Comparison of ENCODE assay signal across 28 cellular contexts in genomic region chr20:47236639-47236900, GRCh38.
"Had no signal": no experiment of that assay in that cellular context is flagged by ENCODE, and none has a peak within 500 bp of the region (broad histone marks: within the 10 kb centered on the region; RNA-seq: fewer than 3 reads in every experiment).

No MANE protein-coding gene starts in this region.

- H3K27me3 Mint-ChIP-seq: activated CD4-positive, alpha-beta memory T cell treated with anti-CD3 and anti-CD28 coated beads, Interleukin-2, amount 10 ng/mL, durations not matched to agents 7 days and 5 days; activated CD4-positive, alpha-beta T cell treated with anti-CD3 and anti-CD28 coated beads, Interleukin-2, amount 10 ng/mL, durations not matched to agents 24 days and 14 days; activated CD8-positive, alpha-beta memory T cell treated with anti-CD3 and anti-CD28 coated beads, Interleukin-2, amount 10 ng/mL, durations not matched to agents 7 days and 5 days; activated naive CD4-positive, alpha-beta T cell treated with anti-CD3 and anti-CD28 coated beads, Interleukin-2, amount 50 U/mL, for 24 hours; naive B cell; stimulated activated naive B cell treated with anti-CD40 and anti-IgM and Interleukin-4, amounts not matched to agents 10 μg/mL and 1 μg/mL and 100 μg/mL, for 72 hours had no signal

- ATAC-seq: activated CD8-positive, alpha-beta memory T cell treated with anti-CD3 and anti-CD28 coated beads, Interleukin-2, amount 10 ng/mL, durations not matched to agents 7 days and 5 days; foreskin keratinocyte; heart left ventricle; left colon; stimulated activated naive B cell treated with anti-CD40 and anti-IgM and Interleukin-4, amounts not matched to agents 10 μg/mL and 1 μg/mL and 100 μg/mL, for 72 hours had no signal

- H3K4me2 ChIP-seq: smooth muscle cell had no signal

- H3K36me3 ChIP-seq: uterus had no signal

- H3K27ac Mint-ChIP-seq: activated CD4-positive, alpha-beta memory T cell treated with anti-CD3 and anti-CD28 coated beads, Interleukin-2, amount 10 ng/mL, durations not matched to agents 7 days and 5 days; activated CD4-positive, alpha-beta T cell treated with anti-CD3 and anti-CD28 coated beads, Interleukin-2, amount 10 ng/mL, durations not matched to agents 24 days and 14 days; activated CD8-positive, alpha-beta memory T cell treated with anti-CD3 and anti-CD28 coated beads, Interleukin-2, amount 10 ng/mL, durations not matched to agents 7 days and 5 days had no signal

- H3K4me3 Mint-ChIP-seq: activated CD4-positive, alpha-beta memory T cell treated with anti-CD3 and anti-CD28 coated beads, Interleukin-2, amount 10 ng/mL, durations not matched to agents 7 days and 5 days; activated CD4-positive, alpha-beta T cell treated with anti-CD3 and anti-CD28 coated beads, Interleukin-2, amount 10 ng/mL, durations not matched to agents 24 days and 14 days; activated CD8-positive, alpha-beta memory T cell treated with anti-CD3 and anti-CD28 coated beads, Interleukin-2, amount 10 ng/mL, durations not matched to agents 7 days and 5 days; activated naive CD4-positive, alpha-beta T cell treated with anti-CD3 and anti-CD28 coated beads, Interleukin-2, amount 50 U/mL, for 24 hours; immature natural killer cell; stimulated activated naive B cell treated with anti-CD40 and anti-IgM and Interleukin-4, amounts not matched to agents 10 μg/mL and 1 μg/mL and 100 μg/mL, for 72 hours had no signal

- DNase-seq: activated CD4-positive, alpha-beta memory T cell treated with anti-CD3 and anti-CD28 coated beads, Interleukin-2, amount 10 ng/mL, durations not matched to agents 7 days and 5 days; activated CD4-positive, alpha-beta T cell treated with anti-CD3 and anti-CD28 coated beads, Interleukin-2, amount 10 ng/mL, durations not matched to agents 24 days and 14 days; activated CD4-positive, CD25-positive, alpha-beta regulatory T cell treated with anti-CD3 and anti-CD28 coated beads, Interleukin-2, amount 50 U/mL, for 72 hours; activated CD8-positive, alpha-beta memory T cell treated with anti-CD3 and anti-CD28 coated beads, Interleukin-2, amount 10 ng/mL, durations not matched to agents 7 days and 5 days; activated effector memory CD4-positive, alpha-beta T cell treated with anti-CD3 and anti-CD28 coated beads, Interleukin-2, amount 50 U/mL, for 16 hours; dermis blood vessel endothelial cell; effector CD4-positive, alpha-beta T cell; heart left ventricle; hypothalamus; immature natural killer cell; kidney; left colon; naive B cell; nucleus accumbens; psoas muscle; stimulated activated CD4-positive, alpha-beta T cell treated with anti-CD3 and anti-CD28 coated beads, Interleukin-1b, Interleukin-23, amount 100 ng/mL, for 48 hours; stimulated activated CD4-positive, alpha-beta T cell treated with anti-CD3 and anti-CD28 coated beads, Interleukin-4, amount 100 ng/mL, for 4 hours; stimulated activated CD8-positive, alpha-beta memory T cell treated with anti-CD3 and anti-CD28 coated beads, Interleukin-4, amount 100 ng/mL, for 48 hours; stimulated activated naive B cell treated with anti-CD40 and anti-IgM and Interleukin-4, amounts not matched to agents 10 μg/mL and 1 μg/mL and 100 μg/mL, for 72 hours; testis; trophoblast cell; uterus had no signal

- H3K9me3 ChIP-seq: esophagus muscularis mucosa, heart left ventricle, psoas muscle, testis, uterus had no signal

- H3K27me3 ChIP-seq: esophagus muscularis mucosa, foreskin keratinocyte, heart left ventricle, testis, uterus had no signal

- FAIRE-seq: colon, kidney had no signal

- H3K4me1 ChIP-seq: foreskin keratinocyte, parathyroid adenoma, psoas muscle, uterus had no signal

- H3K27ac ChIP-seq: esophagus muscularis mucosa, foreskin keratinocyte, heart left ventricle, parathyroid adenoma, psoas muscle, testis, uterus had no signal

- H2AFZ ChIP-seq: parathyroid adenoma had no signal

- H3K4me3 ChIP-seq: esophagus muscularis mucosa, heart left ventricle, psoas muscle, smooth muscle cell, testis, uterus had no signal

- H3K4me1 Mint-ChIP-seq: activated CD4-positive, alpha-beta memory T cell treated with anti-CD3 and anti-CD28 coated beads, Interleukin-2, amount 10 ng/mL, durations not matched to agents 7 days and 5 days; activated CD8-positive, alpha-beta memory T cell treated with anti-CD3 and anti-CD28 coated beads, Interleukin-2, amount 10 ng/mL, durations not matched to agents 7 days and 5 days; activated naive CD4-positive, alpha-beta T cell treated with anti-CD3 and anti-CD28 coated beads, Interleukin-2, amount 50 U/mL, for 24 hours; stimulated activated naive B cell treated with anti-CD40 and anti-IgM and Interleukin-4, amounts not matched to agents 10 μg/mL and 1 μg/mL and 100 μg/mL, for 72 hours had no signal

- H3K79me2 ChIP-seq: parathyroid adenoma had no signal

- H3K9me3 Mint-ChIP-seq: activated CD4-positive, alpha-beta memory T cell treated with anti-CD3 and anti-CD28 coated beads, Interleukin-2, amount 10 ng/mL, durations not matched to agents 7 days and 5 days; activated CD4-positive, alpha-beta T cell treated with anti-CD3 and anti-CD28 coated beads, Interleukin-2, amount 10 ng/mL, durations not matched to agents 24 days and 14 days; activated naive CD4-positive, alpha-beta T cell treated with anti-CD3 and anti-CD28 coated beads, Interleukin-2, amount 50 U/mL, for 24 hours; immature natural killer cell; naive B cell; stimulated activated naive B cell treated with anti-CD40 and anti-IgM and Interleukin-4, amounts not matched to agents 10 μg/mL and 1 μg/mL and 100 μg/mL, for 72 hours had no signal
